ENCODE assay signal across 8 cellular contexts in genomic region chr3:40452562-40452875, GRCh38. TPM values are rescaled to one million over a fixed set of nuclear protein-coding genes. Genes with fewer than 3 reads are reported as not detected.
A peak's percentile ranks its signal among the peaks of the same experiment; 100 is the strongest.
DNase-seq lines count a peak whose midpoint lies in the region; ATAC-seq, FAIRE-seq and TF ChIP-seq lines count a peak whose summit lies in the region.

No MANE protein-coding gene starts in this region.

- peak overlapping the region; percentile 56 for H2AFZ ChIP-seq in HepG2 (ENCODE audit: low read length)

- no peak for DNase-seq in activated CD4-positive, alpha-beta T cell treated with anti-CD3 and anti-CD28 coated beads, Interleukin-2, amount 10 ng/mL, durations not matched to agents 24 days and 14 days
- no peak for DNase-seq in activated CD4-positive, alpha-beta T cell treated with anti-CD3 and anti-CD28 coated beads, Interleukin-2, amount 50 U/mL, for 1 hour
- no peak for DNase-seq in ascending aorta (ENCODE audit: low spot score in 2 of 2)
- DNase-seq in HepG2 (ENCODE audit: low spot score), result no peak
- no peak for DNase-seq in thoracic aorta (ENCODE audit: low spot score)
- DNase-seq in stimulated activated CD4-positive, alpha-beta T cell treated with anti-CD3 and anti-CD28 coated beads, Interleukin-4, amount 100 ng/mL, for 1 hour, result no peak
- DNase-seq in GM12892 (ENCODE audit: insufficient read length), result no peak
- no peak for DNase-seq in DMS 273 treated with DMSO at 0.1 percent for 48 hours (lab: John Stamatoyannopoulos, UW)

- H3K27me3 ChIP-seq in ascending aorta (no peaks in the 10 kb centered on the region), HepG2 (ENCODE audit: control insufficient read depth in 1 of 2, insufficient read depth in 2 of 2, low read length in 2 of 2) (no peaks in the 10 kb centered on the region; a peak in 1 of 5 replicates), thoracic aorta (replicated peaks; ENCODE audit: insufficient read depth) (no peaks in the 10 kb centered on the region)

- H3K9me3 ChIP-seq in ascending aorta (no peaks in the 10 kb centered on the region), HepG2 (ENCODE audit: low read length) (no peaks in the 10 kb centered on the region), thoracic aorta (no peaks in the 10 kb centered on the region)

- H3K4me3 Mint-ChIP-seq in activated CD4-positive, alpha-beta T cell treated with anti-CD3 and anti-CD28 coated beads, Interleukin-2, amount 10 ng/mL, durations not matched to agents 24 days and 14 days, result peak overlapping the region; percentile 93

- FAIRE-seq in HepG2 (lab: Jason Lieb, UNC) (no peak), GM12892 (lab: Jason Lieb, UNC) (no peak)

- H3K27ac ChIP-seq in ascending aorta (peak overlapping the region; percentile 83 to 89), HepG2 (ENCODE audit: extremely low read length, insufficient read depth, low read length) (peak overlapping the region; percentile 86), thoracic aorta (peak overlapping the region; percentile 76 to 85)

- H3K4me1 ChIP-seq in ascending aorta (peaks cover 0 to 12% of the 10 kb centered on the region in 2 donors), HepG2 (ENCODE audit: insufficient read depth, low read length) (peaks cover 41% of the 10 kb centered on the region), thoracic aorta (ENCODE audit: control insufficient read depth in 1 of 2, low read depth in 2 of 2) (peaks cover 8 to 25% of the 10 kb centered on the region in 2 donors)

- H3K4me2 ChIP-seq in HepG2 (ENCODE audit: low read depth, low read length), result peak overlapping the region; percentile 91

- no peaks in the 10 kb centered on the region for H3K9me3 Mint-ChIP-seq in activated CD4-positive, alpha-beta T cell treated with anti-CD3 and anti-CD28 coated beads, Interleukin-2, amount 10 ng/mL, durations not matched to agents 24 days and 14 days

- no peak; a peak in 1 of 4 replicates for TF ChIP-seq POLR2A in HepG2 (IDR thresholded peaks at IDR 0.05; ENCODE audit: insufficient read depth in 1 of 2, low read depth in 2 of 2, low read length in 2 of 2)
- TF ChIP-seq POLR2A in GM12892 (IDR thresholded peaks at IDR 0.05; ENCODE audit: low read depth, low read length), result no peak

- peak overlapping the region; percentile 80 for H3K9ac ChIP-seq in HepG2 (ENCODE audit: insufficient read depth, low read depth, low read length)

- no peaks in the 10 kb centered on the region for H4K20me1 ChIP-seq in HepG2 (ENCODE audit: insufficient read depth, low read length)

- BruUV-seq in HepG2 (replicated peaks; lab: Mats Ljungman, UMichigan), result TSS peak; percentile 59

- peaks cover 2% of the 10 kb centered on the region for H3K27me3 Mint-ChIP-seq in activated CD4-positive, alpha-beta T cell treated with anti-CD3 and anti-CD28 coated beads, Interleukin-2, amount 10 ng/mL, durations not matched to agents 24 days and 14 days

- H3K36me3 ChIP-seq in ascending aorta (peaks cover 0 to 2% of the 10 kb centered on the region in 2 donors), HepG2 (replicated peaks in 1 of 2; ENCODE audit: control insufficient read depth in 1 of 2, insufficient read depth in 2 of 2, low read length in 2 of 2) (no peaks in the 10 kb centered on the region), thoracic aorta (no peaks in the 10 kb centered on the region)

- TF ChIP-seq EP300 in HepG2 (IDR thresholded peaks at IDR 0.05; ENCODE audit: low read depth in 2 of 2, low read length in 2 of 2) (no peak), HepG2 (CRISPR knock-in tag; IDR thresholded peaks at IDR 0.05; ENCODE audit: borderline replicate concordance) (no peak)

- TF ChIP-seq CTCF in ascending aorta (IDR thresholded peaks at IDR 0.05) (no peak), HepG2 (CRISPR knock-in tag; IDR thresholded peaks at IDR 0.05) (no peak), thoracic aorta (IDR thresholded peaks at IDR 0.05) (no peak)

- intact Hi-C loops in activated CD4-positive, alpha-beta T cell treated with anti-CD3 and anti-CD28 coated beads, Interleukin-2, amount 10 ng/mL, durations not matched to agents 24 days and 14 days (cut with micrococcal nuclease), result loop anchor here (2.0 to 5.0 kb wide), 2 partner anchors 54 to 125 kb away; partner anchors contain the start of gene ZNF620
- intact Hi-C loops in ascending aorta (cut with DNase I), result loop anchor here (2.0 to 10.0 kb wide), 8 partner anchors 72 to 2000 kb away; partner anchors contain the start of genes ACVR2B, SLC25A38, ULK4 and ZNF621
- intact Hi-C loops in HepG2 (cut with micrococcal nuclease; ENCODE audit: unreplicated experiment), result loop anchor here (2.0 to 10.0 kb wide), 2 partner anchors 124 to 652 kb away; no protein-coding TSS in a partner anchor

- 2% methylated on average over 5 of the region's 7 CpGs for WGBS in HepG2 (ENCODE audit: low lambda C conversion rate)

- H3K27ac Mint-ChIP-seq in activated CD4-positive, alpha-beta T cell treated with anti-CD3 and anti-CD28 coated beads, Interleukin-2, amount 10 ng/mL, durations not matched to agents 24 days and 14 days, result peak overlapping the region; percentile 97

- TF ChIP-seq RAD21 in HepG2 (CRISPR knock-in tag; IDR thresholded peaks at IDR 0.05), result no peak

- peaks cover 7% of the 10 kb centered on the region for H3K79me2 ChIP-seq in HepG2 (ENCODE audit: insufficient read depth, low read length)

- H3K4me3 ChIP-seq in ascending aorta (peak overlapping the region; percentile 61 to 68), HepG2 (replicated peaks in 1 of 3; ENCODE audit: insufficient read depth in 1 of 3, low read depth in 2 of 3, low read length in 3 of 3) (peak overlapping the region; percentile 65 to 86 (median 79)), thoracic aorta (peak overlapping the region; percentile 79)

- H3K36me3 Mint-ChIP-seq in activated CD4-positive, alpha-beta T cell treated with anti-CD3 and anti-CD28 coated beads, Interleukin-2, amount 10 ng/mL, durations not matched to agents 24 days and 14 days (ENCODE audit: low read depth), result peaks cover 8% of the 10 kb centered on the region

- in situ Hi-C loops in HepG2 (cut with HindIII; ENCODE audit: extremely low pct_ligation_motif_present, low pct_unique_long_range_greater_than_20kb), result loop anchor here (10.0 kb wide), 1 partner anchor 138 kb away; no protein-coding TSS in a partner anchor

- ATAC-seq in HepG2 (no peak), thoracic aorta (ENCODE audit: insufficient number of reproducible peaks, low FRiP score, low read depth) (no peak)

- peaks cover 20% of the 10 kb centered on the region for H3K4me1 Mint-ChIP-seq in activated CD4-positive, alpha-beta T cell treated with anti-CD3 and anti-CD28 coated beads, Interleukin-2, amount 10 ng/mL, durations not matched to agents 24 days and 14 days

- POLR2A ChIA-PET in HepG2 (lab: Yijun Ruan, JAX), result interaction anchor here (1.4 to 2.6 kb wide), 5 partner anchors 13 to 124 kb away, joined by 4 to 20 read pairs (median 12); partner anchors contain the start of genes ZNF619, ZNF620 and ZNF621

- CTCF ChIA-PET in HepG2 (lab: Yijun Ruan, JAX; ENCODE audit: low intra/inter-chr PET ratio, low total read pairs), result no interaction called here

RNA-seq across cellular contexts. Expression of gene RPL14, which starts 4.6 kb away (rescaled TPM):
- total RNA-seq in activated CD4-positive, alpha-beta T cell treated with anti-CD3 and anti-CD28 coated beads, Interleukin-2, amount 10 ng/mL, durations not matched to agents 24 days and 14 days, result 2,598 and 2,688 TPM in 2 replicates
- total RNA-seq in ascending aorta (162 TPM), HepG2 (2016; rRNA removed; fragmentation: Illumina TruSeq; extraction: Trizol) (1,291 and 1,534 TPM in 2 replicates), thoracic aorta (100 to 1,000 TPM; 145 to 291 TPM)
- 1,420 and 1,565 TPM in 2 replicates for total RNA-seq in HepG2 (2016; cell fraction: cytosol; rRNA removed; fragmentation: Illumina TruSeq; extraction: Trizol; ENCODE audit: low read depth)
- 1,291 and 1,624 TPM in 2 replicates for total RNA-seq in HepG2 (2016; cell fraction: insoluble cytoplasmic fraction; rRNA removed; fragmentation: Illumina TruSeq; extraction: Trizol)
- 2,440 and 2,539 TPM in 2 replicates for total RNA-seq in HepG2 (2016; cell fraction: membrane; rRNA removed; fragmentation: Illumina TruSeq; extraction: Trizol)
- 404 and 486 TPM in 2 replicates for total RNA-seq in HepG2 (2016; cell fraction: nucleus; rRNA removed; fragmentation: Illumina TruSeq; extraction: Trizol)
- polyA plus RNA-seq in HepG2 (2011; rRNA removed), result 502 and 554 TPM in 2 replicates
- 480 and 499 TPM in 2 replicates for polyA plus RNA-seq in HepG2 (2011; cell fraction: cytosol; rRNA removed)
- polyA plus RNA-seq in HepG2 (2011; cell fraction: nucleus; rRNA removed), result 133 TPM in 2 replicates
- polyA plus RNA-seq in HepG2 (2012), result 2,003 and 2,065 TPM in 2 replicates
- polyA plus RNA-seq in HepG2 (2016; cell fraction: cytosol; fragmentation: Illumina TruSeq; extraction: Trizol; ENCODE audit: low read depth), result 2,396 and 2,553 TPM in 2 replicates
- polyA plus RNA-seq in HepG2 (2016; cell fraction: insoluble cytoplasmic fraction; fragmentation: Illumina TruSeq; extraction: Trizol; ENCODE audit: low read depth), result 1,996 and 2,029 TPM in 2 replicates
- polyA plus RNA-seq in HepG2 (2016; cell fraction: membrane; fragmentation: Illumina TruSeq; extraction: Trizol; ENCODE audit: low read depth), result 3,179 and 3,263 TPM in 2 replicates
- 859 TPM in 2 replicates for polyA plus RNA-seq in HepG2 (2016; cell fraction: nucleus; fragmentation: Illumina TruSeq; extraction: Trizol; ENCODE audit: insufficient read depth, low read depth)
- 440 and 569 TPM in 2 replicates for polyA minus RNA-seq in HepG2 (2011; rRNA and poly(A)+ RNA removed; ENCODE audit: low replicate concordance)
- polyA minus RNA-seq in HepG2 (2011; cell fraction: cytosol; rRNA and poly(A)+ RNA removed), result 617 and 745 TPM in 2 replicates
- 167 and 200 TPM in 2 replicates for polyA minus RNA-seq in HepG2 (2011; cell fraction: nucleus; rRNA and poly(A)+ RNA removed)
- polyA plus RNA-seq in GM12892 (2012; ENCODE audit: missing spikeins), result 2,366 TPM

RNA-seq across cellular contexts. Expression of gene ZNF619, which starts 24.4 kb away (rescaled TPM):
- 6.1 and 8.4 TPM in 2 replicates for total RNA-seq in activated CD4-positive, alpha-beta T cell treated with anti-CD3 and anti-CD28 coated beads, Interleukin-2, amount 10 ng/mL, durations not matched to agents 24 days and 14 days
- total RNA-seq in ascending aorta (1.4 TPM), HepG2 (2016; rRNA removed; fragmentation: Illumina TruSeq; extraction: Trizol) (4.9 and 5.2 TPM in 2 replicates), thoracic aorta (1 to 10 TPM; 3.8 to 4.0 TPM)
- 0.40 and 0.88 TPM in 2 replicates for total RNA-seq in HepG2 (2016; cell fraction: cytosol; rRNA removed; fragmentation: Illumina TruSeq; extraction: Trizol; ENCODE audit: low read depth)
- 4.5 and 5.1 TPM in 2 replicates for total RNA-seq in HepG2 (2016; cell fraction: insoluble cytoplasmic fraction; rRNA removed; fragmentation: Illumina TruSeq; extraction: Trizol)
- 1.6 and 1.8 TPM in 2 replicates for total RNA-seq in HepG2 (2016; cell fraction: membrane; rRNA removed; fragmentation: Illumina TruSeq; extraction: Trizol)
- 4.0 and 5.1 TPM in 2 replicates for total RNA-seq in HepG2 (2016; cell fraction: nucleus; rRNA removed; fragmentation: Illumina TruSeq; extraction: Trizol)
- polyA plus RNA-seq in HepG2 (2011; rRNA removed), result 0.83 and 1.0 TPM in 2 replicates
- polyA plus RNA-seq in HepG2 (2011; cell fraction: cytosol; rRNA removed), result 0.83 and 0.95 TPM in 2 replicates
- polyA plus RNA-seq in HepG2 (2011; cell fraction: nucleus; rRNA removed), result 1.5 and 1.9 TPM in 2 replicates
- polyA plus RNA-seq in HepG2 (2012), result 0.97 and 1.1 TPM in 2 replicates
- 0.11 and 0.15 TPM in 2 replicates for polyA plus RNA-seq in HepG2 (2016; cell fraction: cytosol; fragmentation: Illumina TruSeq; extraction: Trizol; ENCODE audit: low read depth)
- polyA plus RNA-seq in HepG2 (2016; cell fraction: insoluble cytoplasmic fraction; fragmentation: Illumina TruSeq; extraction: Trizol; ENCODE audit: low read depth), result 2.4 TPM in 2 replicates
- 0.53 and 0.58 TPM in 2 replicates for polyA plus RNA-seq in HepG2 (2016; cell fraction: membrane; fragmentation: Illumina TruSeq; extraction: Trizol; ENCODE audit: low read depth)
- polyA plus RNA-seq in HepG2 (2016; cell fraction: nucleus; fragmentation: Illumina TruSeq; extraction: Trizol; ENCODE audit: insufficient read depth, low read depth), result 2.7 and 3.1 TPM in 2 replicates
- polyA minus RNA-seq in HepG2 (2011; rRNA and poly(A)+ RNA removed; ENCODE audit: low replicate concordance), result 4.6 and 6.5 TPM in 2 replicates
- 2.4 and 2.9 TPM in 2 replicates for polyA minus RNA-seq in HepG2 (2011; cell fraction: cytosol; rRNA and poly(A)+ RNA removed)
- polyA minus RNA-seq in HepG2 (2011; cell fraction: nucleus; rRNA and poly(A)+ RNA removed), result 5.2 and 5.3 TPM in 2 replicates
- 4.2 TPM for polyA plus RNA-seq in GM12892 (2012; ENCODE audit: missing spikeins)

RNA-seq across cellular contexts. Expression of gene ZNF620, which starts 53.3 kb away (rescaled TPM):
- 4.9 and 5.6 TPM in 2 replicates for total RNA-seq in activated CD4-positive, alpha-beta T cell treated with anti-CD3 and anti-CD28 coated beads, Interleukin-2, amount 10 ng/mL, durations not matched to agents 24 days and 14 days
- total RNA-seq in ascending aorta, result not detected
- 12.2 and 16.3 TPM in 2 replicates for total RNA-seq in HepG2 (2016; rRNA removed; fragmentation: Illumina TruSeq; extraction: Trizol)
- 1.7 and 2.7 TPM in 2 replicates for total RNA-seq in HepG2 (2016; cell fraction: cytosol; rRNA removed; fragmentation: Illumina TruSeq; extraction: Trizol; ENCODE audit: low read depth)
- 12.6 and 17.8 TPM in 2 replicates for total RNA-seq in HepG2 (2016; cell fraction: insoluble cytoplasmic fraction; rRNA removed; fragmentation: Illumina TruSeq; extraction: Trizol)
- total RNA-seq in HepG2 (2016; cell fraction: membrane; rRNA removed; fragmentation: Illumina TruSeq; extraction: Trizol), result 7.8 and 9.2 TPM in 2 replicates
- 6.7 and 8.5 TPM in 2 replicates for total RNA-seq in HepG2 (2016; cell fraction: nucleus; rRNA removed; fragmentation: Illumina TruSeq; extraction: Trizol)
- 2.3 TPM in 2 replicates for polyA plus RNA-seq in HepG2 (2011; rRNA removed)
- 1.9 and 2.1 TPM in 2 replicates for polyA plus RNA-seq in HepG2 (2011; cell fraction: cytosol; rRNA removed)
- 2.3 and 2.8 TPM in 2 replicates for polyA plus RNA-seq in HepG2 (2011; cell fraction: nucleus; rRNA removed)
- 1.8 and 2.9 TPM in 2 replicates for polyA plus RNA-seq in HepG2 (2012)
- 0.79 and 0.89 TPM in 2 replicates for polyA plus RNA-seq in HepG2 (2016; cell fraction: cytosol; fragmentation: Illumina TruSeq; extraction: Trizol; ENCODE audit: low read depth)
- 8.3 and 9.0 TPM in 2 replicates for polyA plus RNA-seq in HepG2 (2016; cell fraction: insoluble cytoplasmic fraction; fragmentation: Illumina TruSeq; extraction: Trizol; ENCODE audit: low read depth)
- 3.1 TPM in 2 replicates for polyA plus RNA-seq in HepG2 (2016; cell fraction: membrane; fragmentation: Illumina TruSeq; extraction: Trizol; ENCODE audit: low read depth)
- 5.5 and 7.0 TPM in 2 replicates for polyA plus RNA-seq in HepG2 (2016; cell fraction: nucleus; fragmentation: Illumina TruSeq; extraction: Trizol; ENCODE audit: insufficient read depth, low read depth)
- polyA minus RNA-seq in HepG2 (2011; rRNA and poly(A)+ RNA removed; ENCODE audit: low replicate concordance), result 0.16 and 1.7 TPM in 2 replicates
- 3.1 and 3.7 TPM in 2 replicates for polyA minus RNA-seq in HepG2 (2011; cell fraction: cytosol; rRNA and poly(A)+ RNA removed)
- polyA minus RNA-seq in HepG2 (2011; cell fraction: nucleus; rRNA and poly(A)+ RNA removed), result 5.2 and 8.2 TPM in 2 replicates
- total RNA-seq in thoracic aorta, result 1 to 10 TPM; 2.8 to 3.1 TPM
- 3.2 TPM for polyA plus RNA-seq in GM12892 (2012; ENCODE audit: missing spikeins)
